1 cellular context compared by ENCODE assay signal in the genomic region with DNA sequence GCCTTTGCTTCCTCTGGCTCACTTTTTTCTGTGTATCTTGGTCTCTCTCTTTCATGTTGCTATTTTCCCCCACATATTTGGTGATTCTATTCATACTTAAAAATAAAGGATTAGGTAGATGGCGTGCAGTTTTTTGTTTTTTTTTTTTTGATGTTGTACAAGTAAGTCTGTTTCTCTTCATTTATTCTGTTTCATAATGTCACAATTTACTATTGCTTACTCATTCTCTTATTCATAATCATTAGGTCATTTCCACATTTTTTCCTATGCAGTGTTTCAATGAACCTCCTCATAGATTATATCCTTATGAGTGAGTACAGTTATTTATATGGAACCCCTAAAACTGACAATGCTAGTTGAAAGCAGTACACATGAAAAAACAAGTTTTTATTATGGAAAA.
A peak's percentile ranks its signal among the peaks of the same experiment; 100 is the strongest.
TF ChIP-seq lines count a peak whose summit lies in the region.

No MANE protein-coding gene starts in this region.

TF ChIP-seq in IMR-90, 13 proteins besides CTCF, POLR2A, EP300 and RAD21 (continued from another document):
- TF ChIP-seq NFE2L2 (IDR thresholded peaks at IDR 0.05; ENCODE audit: low read depth, low read length), result 0 out of 2 replicates have a peak, but pooled peaks have one; percentile 31
